In genomic region chr1:215888159-215888558, GRCh38 we compare ENCODE assay signal across 16 cellular contexts.
DNase-seq lines count a peak whose midpoint lies in the region; ATAC-seq and TF ChIP-seq lines count a peak whose summit lies in the region.
"Had no signal": no experiment of that assay in that cellular context is flagged by ENCODE, and none has a peak within 500 bp of the region (broad histone marks: within the 10 kb centered on the region; RNA-seq: fewer than 3 reads in every experiment).

No MANE protein-coding gene starts in this region.

- in situ Hi-C loops in GM13976 (cut with MboI; ENCODE audit: low sequenced_read_pairs, unreplicated experiment), result no loop called here

- H3K27ac ChIP-seq in 22Rv1 (no peak overlapping the region), dorsolateral prefrontal cortex (no peak overlapping the region)
- H3K27ac ChIP-seq: uterus had no signal

- TF ChIP-seq CTCF in 22Rv1 (IDR thresholded peaks at IDR 0.05), result peak; percentile 49
- no peak for TF ChIP-seq CTCF in GM13976 (IDR thresholded peaks at IDR 0.05; ENCODE audit: borderline replicate concordance, control extremely low read depth, extremely low read depth, insufficient read depth, missing control alignments)
- TF ChIP-seq CTCF in dorsolateral prefrontal cortex (IDR thresholded peaks at IDR 0.05 in 54 of 56, conservative IDR thresholded peaks at IDR 0.05 in 2 of 56; ENCODE audit: low read depth in 1 of 56, partially characterized antibody in 56 of 56), result no peak

- H3K4me3 ChIP-seq in dorsolateral prefrontal cortex, result no peak overlapping the region
- H3K4me3 ChIP-seq: uterus had no signal

- intact Hi-C loops in dorsolateral prefrontal cortex (cut with DNase I), result no loop called here

- DNase-seq in ELR (ENCODE audit: low read depth) (peak; percentile 34), NCI-H345 treated with DMSO at 0.1 percent for 48 hours (lab: John Stamatoyannopoulos, UW; ENCODE audit: unreplicated experiment) (peak; percentile 40), cerebellar cortex (ENCODE audit: low spot score) (peak; percentile 45), GM13976 (ENCODE audit: low spot score) (no peak), globus pallidus (ENCODE audit: low spot score) (no peak), dorsolateral prefrontal cortex (no peak)
- DNase-seq: activated CD4-positive, alpha-beta T cell treated with anti-CD3 and anti-CD28 coated beads for 48 hours; effector CD8-positive, alpha-beta T cell; GDM1; kidney glomerular epithelial cell; NCI-H1930; stimulated activated CD4-positive, alpha-beta T cell treated with anti-CD3 and anti-CD28 coated beads, Interleukin-4, amount 100 ng/mL, for 24 hours; stimulated activated naive B cell treated with anti-CD40 and anti-IgM and Interleukin-4, amounts not matched to agents 10 μg/mL and 1 μg/mL and 100 μg/mL, for 72 hours; uterus had no signal

- peaks cover 0 to 19% (median 0%) of the 10 kb centered on the region in 45 donors for H3K27me3 ChIP-seq in dorsolateral prefrontal cortex

- no peak for ATAC-seq in HG02852 (IDR thresholded peaks at IDR 0.05; ENCODE audit: unreplicated experiment)
- ATAC-seq: stimulated activated naive B cell treated with anti-CD40 and anti-IgM and Interleukin-4, amounts not matched to agents 10 μg/mL and 1 μg/mL and 100 μg/mL, for 72 hours had no signal

Comparison
In these comparisons a context has a peak if more than half of its experiments do, and no peak if none do; other contexts are left out.
1. DNase-seq: peak in ELR (single experiment), NCI-H345 treated with DMSO at 0.1 percent for 48 hours (single experiment) and cerebellar cortex (single experiment); none in GM13976 (single experiment), globus pallidus (single experiment) and dorsolateral prefrontal cortex (0 of 10).